In the genomic region with DNA sequence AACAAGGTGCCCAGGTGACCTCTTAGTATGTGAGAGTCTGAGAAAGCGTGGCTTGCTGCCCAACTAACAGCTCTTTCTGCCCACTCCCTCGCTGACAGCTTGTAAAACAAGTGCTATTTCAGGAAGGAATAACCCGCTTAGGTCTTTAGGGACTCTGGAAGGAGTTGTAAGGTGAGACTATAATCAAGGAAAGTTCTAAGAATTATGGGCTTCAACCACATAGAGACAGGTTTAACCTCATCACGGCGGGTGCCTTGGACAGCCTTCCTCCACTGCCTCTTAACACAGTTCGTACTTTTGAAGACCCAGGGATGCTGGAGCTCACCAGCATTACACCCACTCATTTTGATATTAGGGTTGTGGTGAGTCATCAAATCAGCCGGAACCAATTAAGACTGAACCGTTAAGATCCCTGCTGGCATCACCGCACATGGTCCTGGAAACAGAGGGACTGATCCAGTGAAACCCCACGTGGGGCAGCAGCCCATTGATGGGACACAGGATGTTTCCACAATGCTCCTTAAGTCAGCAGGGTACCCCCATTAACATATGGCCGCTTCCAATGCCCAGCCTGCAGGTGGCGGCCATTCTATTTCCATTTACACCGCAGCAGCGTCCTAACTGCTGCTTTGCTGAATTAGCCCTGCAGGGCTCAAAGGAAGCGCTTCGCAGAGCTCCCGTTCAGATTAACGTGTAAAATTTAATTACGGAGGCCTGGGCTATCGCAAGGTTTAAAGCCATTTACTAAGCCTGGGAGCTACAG, we compare ENCODE assay signal across 10 cellular contexts.
DNase-seq lines count a peak whose midpoint lies in the region; ATAC-seq and TF ChIP-seq lines count a peak whose summit lies in the region.
"Had no signal": no experiment of that assay in that cellular context is flagged by ENCODE, and none has a peak within 500 bp of the region (broad histone marks: within the 10 kb centered on the region; RNA-seq: fewer than 3 reads in every experiment).

No MANE protein-coding gene starts in this region.

- peak; percentile 46 for TF ChIP-seq CTCF in left ventricle myocardium inferior (IDR thresholded peaks at IDR 0.05; ENCODE audit: borderline replicate concordance)
- TF ChIP-seq CTCF in right atrium auricular region (IDR thresholded peaks at IDR 0.05), result peak in 1 of 2 donors; percentile 50
- TF ChIP-seq CTCF in type B pancreatic cell (conservative IDR thresholded peaks at IDR 0.05), result peak; percentile 66
- no peak for TF ChIP-seq CTCF in CD8-positive, alpha-beta T cell (IDR thresholded peaks at IDR 0.05)

- H3K4me1 Mint-ChIP-seq in type B pancreatic cell (ENCODE audit: unreplicated experiment), result peaks cover 9% of the 10 kb centered on the region
- H3K4me1 Mint-ChIP-seq in CD8-positive, alpha-beta T cell (ENCODE audit: low read depth), result peaks cover 24% of the 10 kb centered on the region

- H3K4me1 ChIP-seq in left ventricle myocardium inferior (no peaks in the 10 kb centered on the region), right atrium auricular region (no peaks in the 10 kb centered on the region), iPS-20b (ENCODE audit: insufficient read depth, low read length) (peaks cover 19% of the 10 kb centered on the region; the same call in 1 of the 2 replicates)
- peaks cover 3% of the 10 kb centered on the region for H3K4me1 ChIP-seq in CD8-positive, alpha-beta T cell (ENCODE audit: insufficient read depth, low read length)

- H3K9me3 ChIP-seq in left ventricle myocardium inferior (replicated peaks) (no peaks in the 10 kb centered on the region), right atrium auricular region (no peaks in the 10 kb centered on the region), iPS-20b (ENCODE audit: insufficient read depth, low read depth, low read length) (peaks cover 12% of the 10 kb centered on the region)
- H3K9me3 ChIP-seq in CD8-positive, alpha-beta T cell (ENCODE audit: low read length), result no peaks in the 10 kb centered on the region

- peaks cover 8% of the 10 kb centered on the region for H3K9me3 Mint-ChIP-seq in type B pancreatic cell
- peaks cover 2% of the 10 kb centered on the region for H3K9me3 Mint-ChIP-seq in CD8-positive, alpha-beta T cell

- H3K27me3 Mint-ChIP-seq in type B pancreatic cell, result peaks cover 24% of the 10 kb centered on the region
- H3K27me3 Mint-ChIP-seq in CD8-positive, alpha-beta T cell (ENCODE audit: low read depth), result peaks cover 2% of the 10 kb centered on the region

- H3K36me3 Mint-ChIP-seq in type B pancreatic cell, result no peaks in the 10 kb centered on the region
- no peaks in the 10 kb centered on the region for H3K36me3 Mint-ChIP-seq in CD8-positive, alpha-beta T cell

- H3K27me3 ChIP-seq in left ventricle myocardium inferior (ENCODE audit: low read depth), result peaks cover 39% of the 10 kb centered on the region
- H3K27me3 ChIP-seq in right atrium auricular region, result no peaks in the 10 kb centered on the region
- peaks cover 48% of the 10 kb centered on the region for H3K27me3 ChIP-seq in iPS-20b (ENCODE audit: insufficient read depth, low read length)
- no peaks in the 10 kb centered on the region for H3K27me3 ChIP-seq in CD8-positive, alpha-beta T cell (ENCODE audit: insufficient read depth, low read length)

- ATAC-seq in GM21390 (IDR thresholded peaks at IDR 0.05; ENCODE audit: unreplicated experiment), result no peak
- no peak for ATAC-seq in CD8-positive, alpha-beta T cell
- ATAC-seq: activated CD8-positive, alpha-beta T cell treated with anti-CD3 and anti-CD28 coated beads for 36 hours had no signal

- POLR2A ChIA-PET in CD8-positive, alpha-beta T cell (lab: Charles Lee), result interaction anchor here (1.9 kb wide), 1 partner anchor 99 kb away, joined by 6 read pairs; no protein-coding TSS in a partner anchor

- H3K27ac ChIP-seq in left ventricle myocardium inferior (replicated peaks) (no peak overlapping the region), right atrium auricular region (no peak overlapping the region), iPS-20b (ENCODE audit: low read length) (no peak overlapping the region)
- H3K27ac ChIP-seq in CD8-positive, alpha-beta T cell (ENCODE audit: low read depth, low read length), result no peak overlapping the region

- H3K9ac ChIP-seq in iPS-20b (ENCODE audit: low read depth, low read length), result 0 out of 2 replicates have a peak overlapping the region, but pooled peaks have one; percentile 24

- intact Hi-C loops in left ventricle myocardium inferior (cut with micrococcal nuclease), result no loop called here
- intact Hi-C loops in CD8-positive, alpha-beta T cell (cut with DNase I, micrococcal nuclease), result no loop called here

- CTCF ChIA-PET in CD8-positive, alpha-beta T cell (lab: Charles Lee), result interaction anchor here (1.1 to 1.7 kb wide), 2 partner anchors 17 to 177 kb away, joined by 3 to 4 read pairs; no protein-coding TSS in a partner anchor

- H3K36me3 ChIP-seq in left ventricle myocardium inferior (no peaks in the 10 kb centered on the region), right atrium auricular region (no peaks in the 10 kb centered on the region), iPS-20b (ENCODE audit: insufficient read depth, low read depth, low read length) (no peaks in the 10 kb centered on the region)
- H3K36me3 ChIP-seq in CD8-positive, alpha-beta T cell (ENCODE audit: insufficient read depth, low read length), result no peaks in the 10 kb centered on the region

- no peak overlapping the region for H3K27ac Mint-ChIP-seq in type B pancreatic cell
- H3K27ac Mint-ChIP-seq in CD8-positive, alpha-beta T cell, result no peak overlapping the region
- H3K27ac Mint-ChIP-seq: activated CD8-positive, alpha-beta T cell treated with anti-CD3 and anti-CD28 coated beads for 36 hours had no signal

- H3K4me3 Mint-ChIP-seq in type B pancreatic cell, result no peak overlapping the region
- H3K4me3 Mint-ChIP-seq in CD8-positive, alpha-beta T cell, result no peak overlapping the region
- H3K4me3 Mint-ChIP-seq: activated CD8-positive, alpha-beta T cell treated with anti-CD3 and anti-CD28 coated beads for 36 hours had no signal

- H3K4me3 ChIP-seq in left ventricle myocardium inferior, result no peak overlapping the region
- no peak overlapping the region for H3K4me3 ChIP-seq in right atrium auricular region
- H3K4me3 ChIP-seq in iPS-20b (ENCODE audit: low read length), result 0 out of 2 replicates have a peak overlapping the region, but pooled peaks have one; percentile 22
- H3K4me3 ChIP-seq in CD8-positive, alpha-beta T cell (ENCODE audit: low read depth, low read length), result no peak overlapping the region

- DNase-seq in left ventricle myocardium inferior, result no peak
- DNase-seq in right atrium auricular region (ENCODE audit: low spot score), result no peak
- peak; percentile 81 for DNase-seq in SK-N-DZ (ENCODE audit: low spot score)
- no peak for DNase-seq in type B pancreatic cell (ENCODE audit: extremely low spot score, unreplicated experiment)
- no peak for DNase-seq in CD8-positive, alpha-beta T cell
- no peak for DNase-seq in COLO668 (lab: John Stamatoyannopoulos, UW; ENCODE audit: unreplicated experiment)
- DNase-seq: activated CD8-positive, alpha-beta T cell treated with anti-CD3 and anti-CD28 coated beads for 36 hours; IMR-90 had no signal
